1 cellular context compared by ENCODE assay signal in the genomic region with DNA sequence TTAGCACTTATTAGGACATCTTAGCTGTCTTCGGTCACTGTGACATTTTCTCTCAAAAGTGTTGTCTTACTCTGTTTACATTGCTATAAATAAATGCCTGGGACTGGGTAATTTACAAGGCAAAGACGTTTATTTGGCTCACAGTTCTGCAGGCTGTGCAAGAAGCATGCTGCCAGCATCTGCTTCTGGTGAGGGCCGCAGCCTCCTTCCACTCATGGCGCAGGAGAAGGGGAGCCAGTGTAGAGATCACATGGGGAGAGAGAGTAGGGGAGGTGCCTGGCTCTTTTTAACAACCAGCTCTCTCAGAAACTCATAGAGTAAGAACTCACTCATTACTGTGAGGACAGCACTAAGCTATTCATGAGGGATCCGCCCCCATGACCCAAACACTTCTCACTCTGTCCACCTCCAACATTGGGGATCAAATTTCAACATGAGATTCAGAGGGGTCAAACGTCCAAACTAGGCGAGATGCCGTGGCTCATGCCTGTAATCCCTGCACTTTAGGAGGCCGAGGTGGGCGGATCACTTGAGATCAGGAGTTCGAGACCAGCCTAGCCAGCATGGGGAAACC.
A peak's percentile ranks its signal among the peaks of the same experiment; 100 is the strongest.
TF ChIP-seq lines count a peak whose summit lies in the region.

No MANE protein-coding gene starts in this region.

TF ChIP-seq in HepG2, 621 proteins besides CTCF, POLR2A, EP300 and RAD21 (continued from another document):
- TF ChIP-seq, protein P1, sequence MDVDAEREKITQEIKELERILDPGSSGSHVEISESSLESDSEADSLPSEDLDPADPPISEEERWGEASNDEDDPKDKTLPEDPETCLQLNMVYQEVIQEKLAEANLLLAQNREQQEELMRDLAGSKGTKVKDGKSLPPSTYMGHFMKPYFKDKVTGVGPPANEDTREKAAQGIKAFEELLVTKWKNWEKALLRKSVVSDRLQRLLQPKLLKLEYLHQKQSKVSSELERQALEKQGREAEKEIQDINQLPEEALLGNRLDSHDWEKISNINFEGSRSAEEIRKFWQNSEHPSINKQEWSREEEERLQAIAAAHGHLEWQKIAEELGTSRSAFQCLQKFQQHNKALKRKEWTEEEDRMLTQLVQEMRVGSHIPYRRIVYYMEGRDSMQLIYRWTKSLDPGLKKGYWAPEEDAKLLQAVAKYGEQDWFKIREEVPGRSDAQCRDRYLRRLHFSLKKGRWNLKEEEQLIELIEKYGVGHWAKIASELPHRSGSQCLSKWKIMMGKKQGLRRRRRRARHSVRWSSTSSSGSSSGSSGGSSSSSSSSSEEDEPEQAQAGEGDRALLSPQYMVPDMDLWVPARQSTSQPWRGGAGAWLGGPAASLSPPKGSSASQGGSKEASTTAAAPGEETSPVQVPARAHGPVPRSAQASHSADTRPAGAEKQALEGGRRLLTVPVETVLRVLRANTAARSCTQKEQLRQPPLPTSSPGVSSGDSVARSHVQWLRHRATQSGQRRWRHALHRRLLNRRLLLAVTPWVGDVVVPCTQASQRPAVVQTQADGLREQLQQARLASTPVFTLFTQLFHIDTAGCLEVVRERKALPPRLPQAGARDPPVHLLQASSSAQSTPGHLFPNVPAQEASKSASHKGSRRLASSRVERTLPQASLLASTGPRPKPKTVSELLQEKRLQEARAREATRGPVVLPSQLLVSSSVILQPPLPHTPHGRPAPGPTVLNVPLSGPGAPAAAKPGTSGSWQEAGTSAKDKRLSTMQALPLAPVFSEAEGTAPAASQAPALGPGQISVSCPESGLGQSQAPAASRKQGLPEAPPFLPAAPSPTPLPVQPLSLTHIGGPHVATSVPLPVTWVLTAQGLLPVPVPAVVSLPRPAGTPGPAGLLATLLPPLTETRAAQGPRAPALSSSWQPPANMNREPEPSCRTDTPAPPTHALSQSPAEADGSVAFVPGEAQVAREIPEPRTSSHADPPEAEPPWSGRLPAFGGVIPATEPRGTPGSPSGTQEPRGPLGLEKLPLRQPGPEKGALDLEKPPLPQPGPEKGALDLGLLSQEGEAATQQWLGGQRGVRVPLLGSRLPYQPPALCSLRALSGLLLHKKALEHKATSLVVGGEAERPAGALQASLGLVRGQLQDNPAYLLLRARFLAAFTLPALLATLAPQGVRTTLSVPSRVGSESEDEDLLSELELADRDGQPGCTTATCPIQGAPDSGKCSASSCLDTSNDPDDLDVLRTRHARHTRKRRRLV (CRISPR knock-in tag; IDR thresholded peaks at IDR 0.05): no peak
- TF ChIP-seq NCOA1 (CRISPR knock-in tag; IDR thresholded peaks at IDR 0.05) (no peak), ZNF724P (CRISPR knock-in tag; IDR thresholded peaks at IDR 0.05; ENCODE audit: borderline replicate concordance) (no peak), ZNF614 (CRISPR knock-in tag; IDR thresholded peaks at IDR 0.05; ENCODE audit: borderline replicate concordance) (no peak), ZNF225 (CRISPR knock-in tag; IDR thresholded peaks at IDR 0.05) (no peak), NFKBIZ (CRISPR knock-in tag; IDR thresholded peaks at IDR 0.05) (no peak), ZNF282 (IDR thresholded peaks at IDR 0.05; ENCODE audit: partially characterized antibody) (no peak), ZMYM4 (CRISPR knock-in tag; IDR thresholded peaks at IDR 0.05) (peak; percentile 57), RFX1 (IDR thresholded peaks at IDR 0.05) (no peak), NCOR1 (IDR thresholded peaks at IDR 0.05; ENCODE audit: borderline replicate concordance, low read length) (no peak), SOX6 (IDR thresholded peaks at IDR 0.05) (no peak), SOX6 (CRISPR knock-in tag; IDR thresholded peaks at IDR 0.05) (0 out of 2 replicates have a peak, but pooled peaks have one; percentile 9), SIX4 (CRISPR knock-in tag; IDR thresholded peaks at IDR 0.05) (peak; percentile 79), PITX1 (CRISPR knock-in tag; IDR thresholded peaks at IDR 0.05) (peak; percentile 66; the same call in 1 of the 2 replicates), FOSL2 (CRISPR knock-in tag; IDR thresholded peaks at IDR 0.05) (no peak), HNF4A (CRISPR knock-in tag; IDR thresholded peaks at IDR 0.05) (peak; percentile 45), ZNF292 (CRISPR knock-in tag; IDR thresholded peaks at IDR 0.05; ENCODE audit: borderline replicate concordance, low read depth) (0 out of 2 replicates have a peak, but pooled peaks have one; percentile 27), NR2F6 (IDR thresholded peaks at IDR 0.05) (no peak), NR2F6 (CRISPR knock-in tag; IDR thresholded peaks at IDR 0.05) (0 out of 2 replicates have a peak, but pooled peaks have one; percentile 7), KDM3A (CRISPR knock-in tag; IDR thresholded peaks at IDR 0.05; ENCODE audit: low read depth) (0 out of 2 replicates have a peak, but pooled peaks have one; percentile 26), NR2C2 (CRISPR knock-in tag; IDR thresholded peaks at IDR 0.05; ENCODE audit: borderline replicate concordance) (peak; percentile 48; the same call in 1 of the 2 replicates), PLRG1 (conservative IDR thresholded peaks at IDR 0.05) (no peak), ZNF550 (CRISPR knock-in tag; IDR thresholded peaks at IDR 0.05; ENCODE audit: borderline replicate concordance) (no peak), SIX1 (CRISPR knock-in tag; IDR thresholded peaks at IDR 0.05; ENCODE audit: borderline replicate concordance) (peak; percentile 93), ZMYM3 (CRISPR knock-in tag; IDR thresholded peaks at IDR 0.05) (peak; percentile 55; the same call in 1 of the 2 replicates), SKI (IDR thresholded peaks at IDR 0.05; ENCODE audit: partially characterized antibody) (no peak)
